ENCODE assay signal across 8 cellular contexts in genomic region chr2:3728104-3729054, GRCh38. TPM values are rescaled to one million over a fixed set of nuclear protein-coding genes. Genes with fewer than 3 reads are reported as not detected.
A peak's percentile ranks its signal among the peaks of the same experiment; 100 is the strongest.
DNase-seq lines count a peak whose midpoint lies in the region; ATAC-seq, FAIRE-seq and TF ChIP-seq lines count a peak whose summit lies in the region.

No MANE protein-coding gene starts in this region.

- no peak overlapping the region for H3K4me3 ChIP-seq in astrocyte of the cerebellum (ENCODE audit: low read depth, low read length)
- no peak overlapping the region for H3K4me3 ChIP-seq in keratinocyte (ENCODE audit: control insufficient read depth in 2 of 3, extremely low read depth in 1 of 3, insufficient read depth in 2 of 3, low read depth in 1 of 3, low read length in 3 of 3)
- H3K4me3 ChIP-seq in upper lobe of left lung: no peak overlapping the region

- no peak for FAIRE-seq in keratinocyte (lab: Jason Lieb, UNC)

- H3K27ac ChIP-seq in keratinocyte (ENCODE audit: control insufficient read depth, insufficient read depth, low read length) (no peak overlapping the region), upper lobe of left lung (no peak overlapping the region)

- H3K27me3 ChIP-seq in keratinocyte (ENCODE audit: control insufficient read depth, extremely low read depth, insufficient read depth, low read length) (no peaks in the 10 kb centered on the region), upper lobe of left lung (no peaks in the 10 kb centered on the region)

- ATAC-seq in GM21367 (IDR thresholded peaks at IDR 0.05; ENCODE audit: unreplicated experiment): peak; percentile 66
- peak in 1 of 2 donors; percentile 31 for ATAC-seq in upper lobe of left lung (ENCODE audit: low FRiP score in 2 of 2)

- no peak overlapping the region for H3K9ac ChIP-seq in keratinocyte (ENCODE audit: control insufficient read depth, extremely low read depth, insufficient read depth, low read length)

- TF ChIP-seq POLR2A in upper lobe of left lung (IDR thresholded peaks at IDR 0.05): no peak

- H3K36me3 ChIP-seq in keratinocyte (ENCODE audit: control insufficient read depth in 2 of 2, extremely low read depth in 1 of 2, insufficient read depth in 2 of 2, low read length in 2 of 2): no peaks in the 10 kb centered on the region
- H3K36me3 ChIP-seq in upper lobe of left lung: no peaks in the 10 kb centered on the region

- H3K9me3 ChIP-seq in keratinocyte (ENCODE audit: control insufficient read depth, low read depth, low read length) (no peaks in the 10 kb centered on the region), upper lobe of left lung (no peaks in the 10 kb centered on the region)

- peak; percentile 48 for TF ChIP-seq CTCF in astrocyte of the cerebellum (IDR thresholded peaks at IDR 0.05; ENCODE audit: low read depth, low read length, missing control alignments)
- peak; percentile 6 to 55 (median 50) for TF ChIP-seq CTCF in keratinocyte (optimal IDR thresholded peaks at IDR 0.05 in 1 of 3, IDR thresholded peaks at IDR 0.05 in 1 of 3, conservative IDR thresholded peaks at IDR 0.05 in 1 of 3; ENCODE audit: extremely low read depth in 1 of 3, insufficient read depth in 2 of 3, low read length in 3 of 3)
- TF ChIP-seq CTCF in upper lobe of left lung (IDR thresholded peaks at IDR 0.05): peak; percentile 28 to 61 (median 44)

- WGBS in upper lobe of left lung, 2 donors: 37 to 38% methylated on average over 22 of the region's 22 CpGs

- H2AFZ ChIP-seq in keratinocyte (ENCODE audit: control insufficient read depth, low read length): peak overlapping the region; percentile 17

- no peaks in the 10 kb centered on the region for H3K79me2 ChIP-seq in keratinocyte (ENCODE audit: control insufficient read depth, insufficient read depth, low read length)

- DNase-seq in Ammon's horn (ENCODE audit: low spot score): peak; percentile 39
- peak; percentile 74 for DNase-seq in NCI-H2227 (lab: John Stamatoyannopoulos, UW; ENCODE audit: unreplicated experiment)
- DNase-seq in astrocyte of the cerebellum (ENCODE audit: low read depth): peak; percentile 33
- no peak for DNase-seq in keratinocyte (ENCODE audit: low read depth, low spot score)
- DNase-seq in upper lobe of left lung: no peak
- no peak for DNase-seq in NCI-H1930 (lab: John Stamatoyannopoulos, UW)
- no peak for DNase-seq in C1 segment of cervical spinal cord (lab: John Stamatoyannopoulos, UW)

- dilution Hi-C loops in keratinocyte (cut with MboI; ENCODE audit: extremely low pct_ligation_motif_present, low sequenced_read_pairs): no loop called here

- no peaks in the 10 kb centered on the region for H4K20me1 ChIP-seq in keratinocyte (ENCODE audit: control insufficient read depth, extremely low read depth, insufficient read depth, low read length)

- no peak for TF ChIP-seq EP300 in upper lobe of left lung (IDR thresholded peaks at IDR 0.05)

- peak overlapping the region; percentile 31 for H3K4me2 ChIP-seq in keratinocyte (ENCODE audit: control insufficient read depth, extremely low read depth, insufficient read depth, low read depth, low read length)

- in situ Hi-C loops in astrocyte of the cerebellum (cut with HindIII; ENCODE audit: low sequenced_read_pairs): no loop called here

- H3K9me1 ChIP-seq in keratinocyte (ENCODE audit: control insufficient read depth, extremely low read depth, insufficient read depth, low read length): no peaks in the 10 kb centered on the region

- peaks cover 6% of the 10 kb centered on the region for H3K4me1 ChIP-seq in keratinocyte (ENCODE audit: control insufficient read depth, extremely low read depth, insufficient read depth, low read length)
- H3K4me1 ChIP-seq in upper lobe of left lung: peaks cover 0 to 3% (median 0%) of the 10 kb centered on the region in 4 donors

RNA-seq across cellular contexts. Expression of gene DCDC2C, which starts 25.0 kb away (rescaled TPM):
- not detected in 3 replicates for polyA plus RNA-seq in keratinocyte
- not detected for polyA plus RNA-seq in keratinocyte (2011; ENCODE audit: low read depth)
- polyA plus RNA-seq in keratinocyte (2011; cell fraction: cytosol; rRNA removed): not detected in 2 replicates
- not detected in 2 replicates for polyA plus RNA-seq in keratinocyte (2011; cell fraction: nucleus; rRNA removed)
- 0.27 TPM in 1 of 2 replicates, not detected in the other for polyA plus RNA-seq in keratinocyte (2012; ENCODE audit: low replicate concordance)
- polyA minus RNA-seq in keratinocyte: not detected in 3 replicates
- not detected for polyA minus RNA-seq in keratinocyte (2011; cell fraction: cytosol; rRNA and poly(A)+ RNA removed)
- polyA minus RNA-seq in keratinocyte (2011; cell fraction: nucleus; rRNA and poly(A)+ RNA removed): not detected in 2 replicates
- not detected for total RNA-seq in upper lobe of left lung

Comparison
In these comparisons a context has a peak if more than half of its experiments do, and no peak if none do; other contexts are left out.
1. DNase-seq: peak in Ammon's horn (single experiment), NCI-H2227 (single experiment) and astrocyte of the cerebellum (single experiment); none in keratinocyte (single experiment), upper lobe of left lung (0 of 2), NCI-H1930 (0 of 2) and C1 segment of cervical spinal cord (0 of 14).
2. Peak in every context shown above with its lines, with median percentiles within 50 percentile points of each other: CTCF ChIP-seq.